ENCODE assay signal across 8 cellular contexts in the genomic region with DNA sequence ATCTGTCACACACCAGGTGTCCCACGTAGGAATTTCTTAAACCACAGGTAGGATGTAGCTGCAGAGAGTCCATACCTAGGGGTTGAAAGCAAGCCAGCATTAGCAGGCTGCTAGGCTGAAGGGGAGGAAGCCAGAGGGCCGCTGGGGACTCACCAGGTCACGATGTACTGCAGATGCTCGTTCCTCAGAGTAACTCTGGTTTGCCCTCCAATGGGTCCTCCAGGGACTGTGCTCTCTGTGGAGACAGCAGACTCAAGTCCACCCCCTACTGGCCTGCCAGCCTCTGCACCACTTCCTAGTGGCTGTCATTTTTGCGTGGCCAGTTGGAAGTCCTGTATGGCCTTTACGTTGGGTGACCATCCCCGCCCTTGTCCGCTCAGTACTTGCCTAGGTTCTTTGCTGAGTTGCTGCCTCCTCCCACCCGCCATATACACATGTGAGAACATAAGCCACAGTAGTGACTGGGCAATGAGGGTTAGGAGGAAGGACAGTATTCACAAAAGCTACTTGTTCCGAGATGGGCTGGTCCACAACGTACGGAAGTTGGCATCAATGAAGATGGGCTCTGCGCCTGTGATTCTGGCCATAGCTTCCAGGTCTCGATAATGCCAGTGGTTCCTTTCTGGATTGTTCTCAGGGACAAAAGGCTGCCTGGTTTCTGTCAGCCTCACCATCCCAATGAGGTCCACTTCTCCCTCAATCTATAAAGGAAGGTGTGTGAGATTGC. TPM values are rescaled to one million over a fixed set of nuclear protein-coding genes. Genes with fewer than 3 reads are reported as not detected.
A peak's percentile ranks its signal among the peaks of the same experiment; 100 is the strongest.
DNase-seq lines count a peak whose midpoint lies in the region; ATAC-seq and TF ChIP-seq lines count a peak whose summit lies in the region.

No MANE protein-coding gene starts in this region.

- no peaks in the 10 kb centered on the region for H3K9me3 ChIP-seq in OCI-LY3 (ENCODE audit: insufficient read depth, low read length)
- no peaks in the 10 kb centered on the region for H3K9me3 ChIP-seq in right lobe of liver

- H3K27ac ChIP-seq in OCI-LY3 (ENCODE audit: low read length) = peak overlapping the region; percentile 41; the same call in 1 of the 2 replicates
- H3K27ac ChIP-seq in right lobe of liver = no peak overlapping the region

- H3K4me2 ChIP-seq in OCI-LY3 (ENCODE audit: low read length) = no peak overlapping the region

- H3K4me1 ChIP-seq in OCI-LY3 (ENCODE audit: low read length) = peaks cover 21% of the 10 kb centered on the region
- peaks cover 0 to 27% (median 8%) of the 10 kb centered on the region in 4 donors for H3K4me1 ChIP-seq in right lobe of liver

- H3K79me2 ChIP-seq in OCI-LY3 (ENCODE audit: low read length) = peaks cover 52% of the 10 kb centered on the region

- H2AFZ ChIP-seq in OCI-LY3 (ENCODE audit: low read depth, low read length) = no peak overlapping the region

- peak; percentile 70 for DNase-seq in AG08395 (ENCODE audit: low spot score)
- peak; percentile 61 for DNase-seq in amniotic epithelial cell (ENCODE audit: low read depth)
- DNase-seq in right lobe of liver = no peak
- DNase-seq in sciatic nerve (ENCODE audit: low spot score) = no peak
- no peak for DNase-seq in left lobe of liver (ENCODE audit: low spot score)

- TF ChIP-seq CTCF in GM12873 (IDR thresholded peaks at IDR 0.05; ENCODE audit: insufficient read depth, low read depth, low read length, missing control alignments) = peak; percentile 81
- peak; percentile 47 for TF ChIP-seq CTCF in OCI-LY3 (IDR thresholded peaks at IDR 0.05; ENCODE audit: low read depth, low read length)
- TF ChIP-seq CTCF in right lobe of liver (IDR thresholded peaks at IDR 0.05) = peak; percentile 29 to 49 (median 40)

- H3K4me3 ChIP-seq in OCI-LY3 (ENCODE audit: low read length) (no peak overlapping the region), right lobe of liver (no peak overlapping the region)

- H3K36me3 ChIP-seq in OCI-LY3 (replicated peaks; ENCODE audit: low read depth, low read length) (peaks cover 49% of the 10 kb centered on the region), right lobe of liver (peaks cover 5 to 43% (median 23%) of the 10 kb centered on the region in 4 donors)

- no peaks in the 10 kb centered on the region for H3K27me3 ChIP-seq in OCI-LY3 (ENCODE audit: low read depth, low read length)
- no peaks in the 10 kb centered on the region for H3K27me3 ChIP-seq in right lobe of liver

- no peak for TF ChIP-seq POLR2A in right lobe of liver (IDR thresholded peaks at IDR 0.05)

- H3K9ac ChIP-seq in OCI-LY3 (ENCODE audit: low read length) = no peak overlapping the region

- peaks cover 36% of the 10 kb centered on the region for H4K20me1 ChIP-seq in OCI-LY3 (ENCODE audit: insufficient read depth, low read length)

- ATAC-seq in right lobe of liver (peak in 1 of 4 donors; percentile 7), sciatic nerve (no peak), left lobe of liver (no peak), GM18520 (IDR thresholded peaks at IDR 0.05; ENCODE audit: unreplicated experiment) (no peak)

- intact Hi-C loops in right lobe of liver (cut with DNase I) = loop anchor here in 1 of 2 donors (10.0 kb wide), 1 partner anchor 53 kb away; no protein-coding TSS in a partner anchor
- intact Hi-C loops in sciatic nerve (cut with DNase I) = no loop called here

- WGBS in right lobe of liver (ENCODE audit: insufficient coverage, low coverage, low lambda C conversion rate, missing lambda C conversion rate) = 93% methylated on average over 6 of the region's 14 CpGs

RNA-seq across cellular contexts. Expression of a gene that starts 4.1 kb away (rescaled TPM):
- total RNA-seq in right lobe of liver (100 to 1,000 TPM; 529 to 851 (median 616) TPM), sciatic nerve (1,196 TPM), left lobe of liver (609 TPM)

RNA-seq across cellular contexts. Expression of a gene that starts 4.1 kb away (rescaled TPM):
- total RNA-seq in right lobe of liver (10 to 100 TPM in 1 of 6 experiments, 1 to 10 TPM in 5; 5.9 to 14.5 (median 8.1) TPM), sciatic nerve (36.2 TPM), left lobe of liver (10.3 TPM)

RNA-seq across cellular contexts. Expression of a gene that starts 4.2 kb away (rescaled TPM):
- total RNA-seq in right lobe of liver = 10 to 100 TPM; 37.4 to 68.8 (median 44.5) TPM
- 40.9 TPM for total RNA-seq in sciatic nerve
- total RNA-seq in left lobe of liver = 59.9 TPM

RNA-seq across cellular contexts. Expression of a gene that starts 4.3 kb away (rescaled TPM):
- total RNA-seq in right lobe of liver (10 to 100 TPM in 2 of 6 experiments, 1 to 10 TPM in 4; 6.3 to 16.9 (median 8.2) TPM), sciatic nerve (13.6 TPM), left lobe of liver (9.0 TPM)

RNA-seq across cellular contexts. Expression of a gene that starts 16.1 kb away (rescaled TPM):
- total RNA-seq in right lobe of liver (1 to 10 TPM; 5.8 to 8.8 (median 7.6) TPM), sciatic nerve (17.3 TPM), left lobe of liver (9.7 TPM)

Comparison
In these comparisons a context has a peak if more than half of its experiments do, and no peak if none do; other contexts are left out.
1. DNase-seq: peak in AG08395 (single experiment) and amniotic epithelial cell (single experiment); none in right lobe of liver (0 of 3), sciatic nerve (single experiment) and left lobe of liver (single experiment).
2. Peak in every context shown above with its lines, with median percentiles within 50 percentile points of each other: CTCF ChIP-seq.